In genomic region chr15:22744734-22745466, GRCh38 we compare ENCODE assay signal across 8 cellular contexts. TPM values are rescaled to one million over a fixed set of nuclear protein-coding genes. Genes with fewer than 3 reads are reported as not detected.
DNase-seq lines count a peak whose midpoint lies in the region; ATAC-seq, FAIRE-seq and TF ChIP-seq lines count a peak whose summit lies in the region.
"Not testable (repeated sequence)": the region's sequence is repeated elsewhere in the genome, so short reads cannot be mapped to it uniquely, and the experiment has no call there.

No MANE protein-coding gene starts in this region.

- not testable (repeated sequence) for TF ChIP-seq CTCF in A549 (IDR thresholded peaks at IDR 0.05); HFFc6 (IDR thresholded peaks at IDR 0.05); astrocyte of the spinal cord (IDR thresholded peaks at IDR 0.05; ENCODE audit: low read depth, low read length); epithelial cell of esophagus (IDR thresholded peaks at IDR 0.05; ENCODE audit: insufficient read depth, low read depth, low read length, missing control alignments)

- not testable (repeated sequence) for H3K4me1 ChIP-seq in A549

- peak overlapping the region; percentile 62 for H3K4me3 Mint-ChIP-seq in HFFc6
- not testable (repeated sequence) for H3K4me3 Mint-ChIP-seq in activated T-cell treated with anti-CD3 and anti-CD28 coated beads, Interleukin-2, amount 50 U/mL, for 4 hours; stimulated activated effector memory CD8-positive, alpha-beta T cell treated with anti-CD3 and anti-CD28 coated beads, Interleukin-12 subunit alpha, Interleukin-12 subunit beta, amount 100 ng/mL, for 72 hours

- H3K27ac ChIP-seq in A549 = not testable (repeated sequence)

- not testable (repeated sequence) for H3K4me1 Mint-ChIP-seq in HFFc6 (ENCODE audit: low read depth); activated T-cell treated with anti-CD3 and anti-CD28 coated beads, Interleukin-2, amount 50 U/mL, for 4 hours (ENCODE audit: low read depth)
- peaks cover 12% of the 10 kb centered on the region for H3K4me1 Mint-ChIP-seq in stimulated activated effector memory CD8-positive, alpha-beta T cell treated with anti-CD3 and anti-CD28 coated beads, Interleukin-12 subunit alpha, Interleukin-12 subunit beta, amount 100 ng/mL, for 72 hours

- not testable (repeated sequence) for TF ChIP-seq POLR2A in A549 (IDR thresholded peaks at IDR 0.05; ENCODE audit: low read length)

- not testable (repeated sequence) for H3K9me3 Mint-ChIP-seq in HFFc6; activated T-cell treated with anti-CD3 and anti-CD28 coated beads, Interleukin-2, amount 50 U/mL, for 4 hours; stimulated activated effector memory CD8-positive, alpha-beta T cell treated with anti-CD3 and anti-CD28 coated beads, Interleukin-12 subunit alpha, Interleukin-12 subunit beta, amount 100 ng/mL, for 72 hours

- not testable (repeated sequence) for DNase-seq in A549 (ENCODE audit: low read depth in 1 of 2, low spot score in 1 of 2); HFFc6; activated T-cell treated with anti-CD3 and anti-CD28 coated beads, Interleukin-2, amount 50 U/mL, for 4 hours; stimulated activated effector memory CD8-positive, alpha-beta T cell treated with anti-CD3 and anti-CD28 coated beads, Interleukin-12 subunit alpha, Interleukin-12 subunit beta, amount 100 ng/mL, for 72 hours (ENCODE audit: low spot score in 2 of 2)
- DNase-seq in RKO (ENCODE audit: low spot score) (peak; percentile 77), astrocyte of the spinal cord (ENCODE audit: low read depth, low spot score) (peak; percentile 0), epithelial cell of esophagus (ENCODE audit: low read depth) (peak; percentile 8), kidney tubule cell (ENCODE audit: low spot score) (peak; percentile 25)

- not testable (repeated sequence) for TF ChIP-seq EP300 in A549 (IDR thresholded peaks at IDR 0.05)

- H3K9me3 ChIP-seq in A549 = not testable (repeated sequence)

- not testable (repeated sequence) for TF ChIP-seq RAD21 in A549 (conservative IDR thresholded peaks at IDR 0.05 in 1 of 2, IDR thresholded peaks at IDR 0.05 in 1 of 2)

- peak overlapping the region; percentile 84 for H3K27ac Mint-ChIP-seq in HFFc6
- not testable (repeated sequence) for H3K27ac Mint-ChIP-seq in stimulated activated effector memory CD8-positive, alpha-beta T cell treated with anti-CD3 and anti-CD28 coated beads, Interleukin-12 subunit alpha, Interleukin-12 subunit beta, amount 100 ng/mL, for 72 hours

- CTCF ChIA-PET in A549 (lab: Yijun Ruan, JAX) = not testable (repeated sequence)

- not testable (repeated sequence) for H3K4me2 ChIP-seq in A549

- POLR2A ChIA-PET in A549 (lab: Yijun Ruan, JAX) = not testable (repeated sequence)

- H3K4me3 ChIP-seq in A549; astrocyte of the spinal cord (ENCODE audit: low read depth, low read length); epithelial cell of esophagus (ENCODE audit: low read length): not testable (repeated sequence)

- H3K27me3 Mint-ChIP-seq in HFFc6 (ENCODE audit: insufficient read depth); activated T-cell treated with anti-CD3 and anti-CD28 coated beads, Interleukin-2, amount 50 U/mL, for 4 hours (ENCODE audit: low read depth): not testable (repeated sequence)

- not testable (repeated sequence) for H3K36me3 Mint-ChIP-seq in HFFc6 (ENCODE audit: low read depth); activated T-cell treated with anti-CD3 and anti-CD28 coated beads, Interleukin-2, amount 50 U/mL, for 4 hours (ENCODE audit: insufficient read depth); stimulated activated effector memory CD8-positive, alpha-beta T cell treated with anti-CD3 and anti-CD28 coated beads, Interleukin-12 subunit alpha, Interleukin-12 subunit beta, amount 100 ng/mL, for 72 hours

- in situ Hi-C loops in astrocyte of the spinal cord (cut with HindIII; ENCODE audit: low sequenced_read_pairs) = not testable (repeated sequence)

- not testable (repeated sequence) for FAIRE-seq in A549 (lab: Jason Lieb, UNC)

- peak; percentile 59 to 72; a peak in 4 of 6 replicates for ATAC-seq in A549
- ATAC-seq in activated T-cell treated with anti-CD3 and anti-CD28 coated beads, Interleukin-2, amount 50 U/mL, for 4 hours = peak; percentile 74 to 80
- peak; percentile 46 for ATAC-seq in stimulated activated effector memory CD8-positive, alpha-beta T cell treated with anti-CD3 and anti-CD28 coated beads, Interleukin-12 subunit alpha, Interleukin-12 subunit beta, amount 100 ng/mL, for 72 hours

- 49% methylated on average over 5 of the region's 13 CpGs for WGBS in A549 (ENCODE audit: missing lambda C conversion rate)

RNA-seq across cellular contexts. Expression of gene NIPA1, which starts 41.5 kb away (rescaled TPM):
- polyA plus RNA-seq in A549 (2011; rRNA removed) (44.6 and 47.8 TPM in 2 replicates), A549 (2017; fragmentation: RNase III; extraction: RNeasy Plus Mini Kit Qiagen cat#74134 plus additional on column Dnase treatment) (21.8 to 23.3 TPM (median 22.0 TPM) in 3 replicates)
- 23.6 and 29.7 TPM in 2 replicates for polyA plus RNA-seq in A549 (2012; cell fraction: cytosol; rRNA removed)
- 20.2 and 29.1 TPM in 2 replicates for polyA plus RNA-seq in A549 (2012; cell fraction: nucleus; rRNA removed)
- polyA minus RNA-seq in A549 (2011; rRNA and poly(A)+ RNA removed) = 71.1 and 71.2 TPM in 2 replicates
- 10 to 100 TPM; 18.6 to 21.0 (median 20.5) TPM for total RNA-seq in HFFc6 (2021; fragmentation: NEBNext Ultra II Directional; extraction: Animal tissue kit (Norgen Biotek cat#: 25700))
- 10 to 100 TPM; 57.9 to 84.9 (median 69.0) TPM for total RNA-seq in activated T-cell treated with anti-CD3 and anti-CD28 coated beads, Interleukin-2, amount 50 U/mL, for 4 hours
